Comparison of ENCODE assay signal across 12 cellular contexts in genomic region chr19:12987781-12988180, GRCh38. TPM values are rescaled to one million over a fixed set of nuclear protein-coding genes. Genes with fewer than 3 reads are reported as not detected.
"Had no signal": no experiment of that assay in that cellular context is flagged by ENCODE, and none has a peak within 500 bp of the region (broad histone marks: within the 10 kb centered on the region; RNA-seq: fewer than 3 reads in every experiment).

No MANE protein-coding gene starts in this region.

- H3K27ac ChIP-seq: epithelial cell of prostate, ovary had no signal

- H3K4me3 ChIP-seq: ovary had no signal

- H3K9me3 ChIP-seq: ovary had no signal

- H3K36me3 ChIP-seq: ovary had no signal

- ATAC-seq: sciatic nerve had no signal

- H3K27me3 ChIP-seq: ovary had no signal

- DNase-seq: activated CD4-positive, alpha-beta T cell treated with anti-CD3 and anti-CD28 coated beads, Interleukin-2, amount 10 ng/mL, durations not matched to agents 7 days and 5 days; activated CD4-positive, CD25-positive, alpha-beta regulatory T cell; activated CD8-positive, alpha-beta memory T cell treated with anti-CD3 and anti-CD28 coated beads, Interleukin-2, amount 50 U/mL, for 48 hours; activated gamma-delta T cell treated with Interleukin-2 at 50 U/mL for 16 hours; amniotic stem cell; caudate nucleus; effector memory CD4-positive, alpha-beta T cell; foreskin melanocyte; ovary had no signal

RNA-seq across cellular contexts. Expression of gene DAND5, which starts 18.4 kb away (rescaled TPM):
- polyA plus RNA-seq: liver, ovary had no signal
